In the genomic region with DNA sequence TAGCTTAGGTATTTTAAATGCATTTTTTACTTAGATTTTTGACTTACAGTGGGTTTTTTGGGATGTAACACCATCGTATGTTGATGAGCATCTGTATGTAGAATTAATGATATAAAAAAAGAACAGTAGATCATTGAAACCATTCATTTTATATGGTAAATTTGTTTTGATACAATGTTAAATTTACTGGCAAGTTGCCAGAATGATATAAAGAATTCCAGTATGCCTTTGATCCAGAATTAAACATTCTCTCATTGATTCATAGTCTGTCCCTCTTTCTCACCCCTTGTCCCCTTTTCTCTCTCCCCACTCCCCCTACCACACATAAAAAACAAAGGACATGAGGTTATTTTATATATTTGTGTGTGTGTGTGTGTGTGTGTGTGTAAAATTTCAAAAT, we compare ENCODE assay signal across 37 cellular contexts. TPM values are rescaled to one million over a fixed set of nuclear protein-coding genes. Genes with fewer than 3 reads are reported as not detected.
"Had no signal": no experiment of that assay in that cellular context is flagged by ENCODE, and none has a peak within 500 bp of the region (broad histone marks: within the 10 kb centered on the region; RNA-seq: fewer than 3 reads in every experiment).

No MANE protein-coding gene starts in this region.

- H3K36me3 ChIP-seq: pancreas, prostate gland, transverse colon, uterus had no signal

- H3K4me2 ChIP-seq: smooth muscle cell had no signal

- H3K27me3 Mint-ChIP-seq: naive thymus-derived CD8-positive, alpha-beta T cell; natural killer cell treated with Interleukin-12 subunit alpha and Interleukin-12 subunit beta and Interleukin-15 and Interleukin-18, amount 100 ng/mL, for 72 hours; stimulated activated memory B cell treated with anti-CD40 and anti-IgM and Interleukin-4, amounts not matched to agents 10 μg/mL and 1 μg/mL and 100 μg/mL, for 72 hours; stimulated activated naive CD8-positive, alpha-beta T cell treated with anti-CD3 and anti-CD28 coated beads, Interleukin-15, amount 100 ng/mL, for 72 hours; type B pancreatic cell had no signal

- H3K27ac ChIP-seq: neutrophil, pancreas, prostate gland, skin epidermis, spleen, suprapubic skin, testis, tibial artery, transverse colon, upper lobe of right lung, uterus had no signal

- H3K4me1 Mint-ChIP-seq: nephron progenitor cell had no signal

- H3K9me3 Mint-ChIP-seq: naive thymus-derived CD8-positive, alpha-beta T cell; natural killer cell treated with Interleukin-12 subunit alpha and Interleukin-12 subunit beta and Interleukin-15 and Interleukin-18, amount 100 ng/mL, for 72 hours; nephron progenitor cell; neural crest cell; stimulated activated memory B cell treated with anti-CD40 and anti-IgM and Interleukin-4, amounts not matched to agents 10 μg/mL and 1 μg/mL and 100 μg/mL, for 72 hours; stimulated activated naive CD8-positive, alpha-beta T cell treated with anti-CD3 and anti-CD28 coated beads, Interleukin-15, amount 100 ng/mL, for 72 hours; type B pancreatic cell had no signal

- ATAC-seq: naive thymus-derived CD8-positive, alpha-beta T cell; natural killer cell treated with Interleukin-12 subunit alpha and Interleukin-12 subunit beta and Interleukin-15 and Interleukin-18, amount 100 ng/mL, for 72 hours; pancreas; right cardiac atrium; sciatic nerve; stimulated activated memory B cell treated with anti-CD40 and anti-IgM and Interleukin-4, amounts not matched to agents 10 μg/mL and 1 μg/mL and 100 μg/mL, for 72 hours; stimulated activated naive CD8-positive, alpha-beta T cell treated with anti-CD3 and anti-CD28 coated beads, Interleukin-15, amount 100 ng/mL, for 72 hours; stimulated activated naive CD8-positive, alpha-beta T cell treated with anti-CD3 and anti-CD28 coated beads, Interleukin-15, Interleukin-2, amounts not matched to agents 100 U/mL and 50 U/mL, for 24 hours; upper lobe of right lung had no signal

- H3K27me3 ChIP-seq: neutrophil, pancreas, spleen, suprapubic skin, testis, tibial artery, transverse colon, upper lobe of right lung, uterus had no signal

- H3K4me1 ChIP-seq: prostate gland, suprapubic skin, testis, transverse colon, upper lobe of right lung, uterus had no signal

- H3K4me3 ChIP-seq: pancreas, prostate gland, skin epidermis, smooth muscle cell, spleen, suprapubic skin, testis, tibial artery, transverse colon, upper lobe of right lung, uterus had no signal

- DNase-seq: naive thymus-derived CD8-positive, alpha-beta T cell; nephron progenitor cell; nucleus accumbens; pancreas; retina; right cardiac atrium; spleen; stimulated activated CD4-positive, alpha-beta T cell treated with anti-CD3 and anti-CD28 coated beads, Interleukin-12 subunit alpha, Interleukin-12 subunit beta, amount 100 ng/mL, for 4 hours; stimulated activated CD4-positive, alpha-beta T cell treated with anti-CD3 and anti-CD28 coated beads, Interleukin-1b, Interleukin-23, amount 100 ng/mL, for 48 hours; stimulated activated CD4-positive, alpha-beta T cell treated with anti-CD3 and anti-CD28 coated beads, Interleukin-4, amount 100 ng/mL, for 1 hour; stimulated activated CD4-positive, alpha-beta T cell treated with anti-CD3 and anti-CD28 coated beads, Interleukin-4, amount 100 ng/mL, for 4 hours; stimulated activated CD8-positive, alpha-beta memory T cell treated with anti-CD3 and anti-CD28 coated beads, Interleukin-4, amount 100 ng/mL, for 48 hours; stimulated activated naive CD4-positive, alpha-beta T cell; stimulated activated naive CD8-positive, alpha-beta T cell treated with anti-CD3 and anti-CD28 coated beads, Interleukin-15, amount 100 ng/mL, for 72 hours; stimulated activated naive CD8-positive, alpha-beta T cell treated with anti-CD3 and anti-CD28 coated beads, Interleukin-15, Interleukin-2, amounts not matched to agents 100 U/mL and 50 U/mL, for 24 hours; substantia nigra; testis; tibial artery; transverse colon; upper lobe of right lung; uterus had no signal

- H3K27ac Mint-ChIP-seq: natural killer cell treated with Interleukin-12 subunit alpha and Interleukin-12 subunit beta and Interleukin-15 and Interleukin-18, amount 100 ng/mL, for 72 hours; nephron progenitor cell; stimulated activated memory B cell treated with anti-CD40 and anti-IgM and Interleukin-4, amounts not matched to agents 10 μg/mL and 1 μg/mL and 100 μg/mL, for 72 hours; stimulated activated naive CD8-positive, alpha-beta T cell treated with anti-CD3 and anti-CD28 coated beads, Interleukin-15, amount 100 ng/mL, for 72 hours; type B pancreatic cell had no signal

- H3K4me3 Mint-ChIP-seq: natural killer cell treated with Interleukin-12 subunit alpha and Interleukin-12 subunit beta and Interleukin-15 and Interleukin-18, amount 100 ng/mL, for 72 hours; nephron progenitor cell; neural crest cell; stimulated activated memory B cell treated with anti-CD40 and anti-IgM and Interleukin-4, amounts not matched to agents 10 μg/mL and 1 μg/mL and 100 μg/mL, for 72 hours; stimulated activated naive CD8-positive, alpha-beta T cell treated with anti-CD3 and anti-CD28 coated beads, Interleukin-15, amount 100 ng/mL, for 72 hours; type B pancreatic cell had no signal

- H3K9me3 ChIP-seq: neutrophil, pancreas, prostate gland, spleen, suprapubic skin, testis, tibial artery, transverse colon, upper lobe of right lung, uterus had no signal

RNA-seq across cellular contexts. Expression of a gene that starts 45.4 kb away (rescaled TPM):
- total RNA-seq: naive thymus-derived CD8-positive, alpha-beta T cell; natural killer cell treated with Interleukin-12 subunit alpha and Interleukin-12 subunit beta and Interleukin-15 and Interleukin-18, amount 100 ng/mL, for 72 hours; omental fat pad; osteocyte; posterior vena cava; prostate gland; pulmonary artery endothelial cell; right cardiac atrium; smooth muscle cell; transverse colon; upper lobe of right lung had no signal
- polyA plus RNA-seq: naive thymus-derived CD8-positive, alpha-beta T cell; pancreas; right cardiac atrium; smooth muscle cell; spleen had no signal

RNA-seq across cellular contexts. Expression of a gene that starts 59.6 kb away (rescaled TPM):
- total RNA-seq: naive thymus-derived CD8-positive, alpha-beta T cell; natural killer cell treated with Interleukin-12 subunit alpha and Interleukin-12 subunit beta and Interleukin-15 and Interleukin-18, amount 100 ng/mL, for 72 hours; neural crest cell; omental fat pad; osteocyte; pancreas; posterior vena cava; prostate gland; pulmonary artery endothelial cell; right cardiac atrium; sciatic nerve; smooth muscle cell; spleen; suprapubic skin; testis; transverse colon; upper lobe of right lung; urinary bladder; uterus had no signal
- polyA plus RNA-seq: naive thymus-derived CD8-positive, alpha-beta T cell; pancreas; right cardiac atrium; smooth muscle cell; spleen; thymus; urinary bladder had no signal
